In genomic region chr15:75902129-75902557, GRCh38 we compare ENCODE assay signal across 11 cellular contexts. TPM values are rescaled to one million over a fixed set of nuclear protein-coding genes. Genes with fewer than 3 reads are reported as not detected.
DNase-seq lines count a peak whose midpoint lies in the region; ATAC-seq and TF ChIP-seq lines count a peak whose summit lies in the region.
"Had no signal": no experiment of that assay in that cellular context is flagged by ENCODE, and none has a peak within 500 bp of the region (broad histone marks: within the 10 kb centered on the region; RNA-seq: fewer than 3 reads in every experiment).

No MANE protein-coding gene starts in this region.

- no peak for TF ChIP-seq POLR2A in HCT116 (IDR thresholded peaks at IDR 0.05; ENCODE audit: borderline replicate concordance, extremely low read depth, insufficient read depth, insufficient read length)

- no peak for TF ChIP-seq CTCF in HCT116 (IDR thresholded peaks at IDR 0.05 in 2 of 3, conservative IDR thresholded peaks at IDR 0.05 in 1 of 3; ENCODE audit: borderline replicate concordance in 1 of 3, insufficient read depth in 1 of 3, low read depth in 2 of 3, low read length in 2 of 3)

- peak overlapping the region; percentile 42 to 83 (median 70) for H3K27ac Mint-ChIP-seq in CD4-positive, alpha-beta memory T cell
- peak overlapping the region; percentile 78 for H3K27ac Mint-ChIP-seq in activated T-helper 1 cell treated with anti-CD3 and anti-CD28 coated beads, Interleukin-12 subunit alpha, Interleukin-12 subunit beta, Interleukin-2, Interleukin-4 antibody, amounts not matched to agents 30 ng/mL and 10 ng/mL and 1 ng/mL, durations not matched to agents 14 hours and 24 hours and 36 hours

- no peak overlapping the region for H2AFZ ChIP-seq in HCT116 (ENCODE audit: low read depth, low read length, poor library complexity, severe bottlenecking)

- no peak overlapping the region for H3K4me3 ChIP-seq in CD4-positive, alpha-beta memory T cell (ENCODE audit: low read length in 2 of 2)
- H3K4me3 ChIP-seq in HCT116 (replicated peaks in 1 of 2; ENCODE audit: low read depth in 1 of 2, low read length in 2 of 2): no peak overlapping the region

- ATAC-seq in HCT116 (no peak), HG03442 (IDR thresholded peaks at IDR 0.05; ENCODE audit: unreplicated experiment) (no peak), GM18502 (IDR thresholded peaks at IDR 0.05; ENCODE audit: poor library complexity, unreplicated experiment) (no peak)

- H3K4me2 ChIP-seq in HCT116 (ENCODE audit: low read length): peak overlapping the region; percentile 78; the same call in 1 of the 2 replicates

- H3K9me3 ChIP-seq in CD4-positive, alpha-beta memory T cell (ENCODE audit: control insufficient read depth in 1 of 2, low read length in 2 of 2): no peaks in the 10 kb centered on the region
- H3K9me3 ChIP-seq in HCT116 (ENCODE audit: control insufficient read depth in 1 of 2, insufficient read depth in 1 of 2, low read depth in 1 of 2, low read length in 2 of 2): no peaks in the 10 kb centered on the region
- H3K9me3 ChIP-seq: thoracic aorta had no signal

- H3K4me1 ChIP-seq in CD4-positive, alpha-beta memory T cell (ENCODE audit: insufficient read depth, low read length): peaks cover 31% of the 10 kb centered on the region
- H3K4me1 ChIP-seq in HCT116 (ENCODE audit: control insufficient read depth in 1 of 2, insufficient read depth in 2 of 2, low read length in 2 of 2): peaks cover 18 to 24% of the 10 kb centered on the region in 2 experiments

- peak overlapping the region; percentile 50 to 99 (median 58) for H3K4me3 Mint-ChIP-seq in CD4-positive, alpha-beta memory T cell
- H3K4me3 Mint-ChIP-seq in activated T-helper 1 cell treated with anti-CD3 and anti-CD28 coated beads, Interleukin-12 subunit alpha, Interleukin-12 subunit beta, Interleukin-2, Interleukin-4 antibody, amounts not matched to agents 30 ng/mL and 10 ng/mL and 1 ng/mL, durations not matched to agents 14 hours and 24 hours and 36 hours: peak overlapping the region; percentile 78

- H3K27me3 Mint-ChIP-seq in CD4-positive, alpha-beta memory T cell: no peaks in the 10 kb centered on the region
- H3K27me3 Mint-ChIP-seq in activated T-helper 1 cell treated with anti-CD3 and anti-CD28 coated beads, Interleukin-12 subunit alpha, Interleukin-12 subunit beta, Interleukin-2, Interleukin-4 antibody, amounts not matched to agents 30 ng/mL and 10 ng/mL and 1 ng/mL, durations not matched to agents 14 hours and 24 hours and 36 hours (ENCODE audit: insufficient read depth): no peaks in the 10 kb centered on the region

- peaks cover 19 to 55% (median 37%) of the 10 kb centered on the region in 4 donors for H3K4me1 Mint-ChIP-seq in CD4-positive, alpha-beta memory T cell
- H3K4me1 Mint-ChIP-seq in activated T-helper 1 cell treated with anti-CD3 and anti-CD28 coated beads, Interleukin-12 subunit alpha, Interleukin-12 subunit beta, Interleukin-2, Interleukin-4 antibody, amounts not matched to agents 30 ng/mL and 10 ng/mL and 1 ng/mL, durations not matched to agents 14 hours and 24 hours and 36 hours (ENCODE audit: low read depth): peaks cover 35% of the 10 kb centered on the region

- RAD21 ChIA-PET in HCT116 (lab: Charles Lee; ENCODE audit: low non-redundant PET in 1 of 2, low total read pairs in 2 of 2, uncharacterized antibody in 2 of 2, unreplicated experiment in 2 of 2): no interaction called here

- CTCF ChIA-PET in CD4-positive, alpha-beta memory T cell (lab: Charles Lee; ENCODE audit: partially characterized antibody): no interaction called here
- CTCF ChIA-PET in HCT116 (lab: Charles Lee): interaction anchor here (0.7 kb wide), 1 partner anchor 27 kb away, joined by 5 read pairs; no protein-coding TSS in a partner anchor

- no peak overlapping the region for H3K27ac ChIP-seq in CD4-positive, alpha-beta memory T cell (ENCODE audit: low read depth, low read length)
- H3K27ac ChIP-seq in HCT116 (ENCODE audit: low read depth, low read length): no peak overlapping the region

- no peaks in the 10 kb centered on the region for H3K27me3 ChIP-seq in CD4-positive, alpha-beta memory T cell (ENCODE audit: insufficient read depth, low read length)
- no peaks in the 10 kb centered on the region for H3K27me3 ChIP-seq in HCT116 (ENCODE audit: insufficient read depth, low read length)

- H3K9me2 ChIP-seq in HCT116 (ENCODE audit: insufficient read depth): no peaks in the 10 kb centered on the region

- peaks cover 32% of the 10 kb centered on the region for H3K79me2 ChIP-seq in HCT116 (ENCODE audit: insufficient read depth, low read length)

- intact Hi-C loops in CD4-positive, alpha-beta memory T cell (cut with micrococcal nuclease): loop anchor here (10.0 kb wide), 2 partner anchors 167 to 877 kb away; partner anchors contain the start of gene PPCDC
- intact Hi-C loops in HCT116 (cut with micrococcal nuclease): no loop called here
- intact Hi-C loops in activated T-helper 1 cell treated with anti-CD3 and anti-CD28 coated beads, Interleukin-12 subunit alpha, Interleukin-12 subunit beta, Interleukin-2, Interleukin-4 antibody, amounts not matched to agents 30 ng/mL and 10 ng/mL and 1 ng/mL, durations not matched to agents 14 hours and 24 hours and 36 hours (cut with micrococcal nuclease): loop anchor here (5.0 to 10.0 kb wide), 2 partner anchors 167 to 450 kb away; partner anchors contain the start of gene SIN3A

- no TSS peak for BruUV-seq in HCT116 (replicated peaks; lab: Mats Ljungman, UMichigan)

- peaks cover 0 to 3% (median 0%) of the 10 kb centered on the region in 8 donors for H3K9me3 Mint-ChIP-seq in CD4-positive, alpha-beta memory T cell
- no peaks in the 10 kb centered on the region for H3K9me3 Mint-ChIP-seq in activated T-helper 1 cell treated with anti-CD3 and anti-CD28 coated beads, Interleukin-12 subunit alpha, Interleukin-12 subunit beta, Interleukin-2, Interleukin-4 antibody, amounts not matched to agents 30 ng/mL and 10 ng/mL and 1 ng/mL, durations not matched to agents 14 hours and 24 hours and 36 hours

- POLR2A ChIA-PET in CD4-positive, alpha-beta memory T cell (lab: Charles Lee; ENCODE audit: partially characterized antibody): interaction anchor here (1.1 to 3.3 kb wide), 2 partner anchors 60 to 452 kb away, joined by 3 to 30 read pairs; partner anchors contain the start of gene UBE2Q2
- POLR2A ChIA-PET in HCT116 (lab: Charles Lee): no interaction called here

- TF ChIP-seq RAD21 in HCT116 (IDR thresholded peaks at IDR 0.05; ENCODE audit: low read depth): no peak

- DNase-seq in CD4-positive, alpha-beta memory T cell: no peak
- DNase-seq in HCT116 (ENCODE audit: low read depth, low spot score) (no peak), left kidney (ENCODE audit: low read depth, low spot score) (peak; percentile 51), nucleus accumbens (lab: John Stamatoyannopoulos, UW) (no peak), NCI-H1092 (lab: John Stamatoyannopoulos, UW) (no peak)
- DNase-seq in activated T-helper 1 cell treated with anti-CD3 and anti-CD28 coated beads, Interleukin-12 subunit alpha, Interleukin-12 subunit beta, Interleukin-2, Interleukin-4 antibody, amounts not matched to agents 30 ng/mL and 10 ng/mL and 1 ng/mL, durations not matched to agents 14 hours and 24 hours and 36 hours (ENCODE audit: low spot score): no peak
- DNase-seq: cerebellar nuclear complex, NCI-H446 had no signal

- H3K9ac ChIP-seq in HCT116 (ENCODE audit: low read length): no peak overlapping the region

- H4K20me1 ChIP-seq in HCT116 (ENCODE audit: insufficient read depth): peaks cover 5% of the 10 kb centered on the region; the same call in 1 of the 2 replicates

- H3K36me3 ChIP-seq in CD4-positive, alpha-beta memory T cell (ENCODE audit: insufficient read depth, low read length): no peaks in the 10 kb centered on the region
- H3K36me3 ChIP-seq in HCT116 (ENCODE audit: control insufficient read depth in 1 of 2, insufficient read depth in 2 of 2, low read length in 2 of 2): peaks cover 7 to 15% of the 10 kb centered on the region in 2 experiments; a peak in 3 of 4 replicates
- H3K36me3 ChIP-seq: thoracic aorta had no signal

- H3K36me3 Mint-ChIP-seq in CD4-positive, alpha-beta memory T cell: peaks cover 3 to 34% of the 10 kb centered on the region in 2 donors
- H3K36me3 Mint-ChIP-seq in activated T-helper 1 cell treated with anti-CD3 and anti-CD28 coated beads, Interleukin-12 subunit alpha, Interleukin-12 subunit beta, Interleukin-2, Interleukin-4 antibody, amounts not matched to agents 30 ng/mL and 10 ng/mL and 1 ng/mL, durations not matched to agents 14 hours and 24 hours and 36 hours (ENCODE audit: low read depth): peaks cover 27% of the 10 kb centered on the region

TF ChIP-seq in HCT116, 20 proteins besides CTCF, POLR2A, EP300 and RAD21 (continues in another document):
- no peak for TF ChIP-seq ZBTB33 (IDR thresholded peaks at IDR 0.05; ENCODE audit: extremely low read depth, insufficient replicate concordance, low read length)

RNA-seq across cellular contexts. Expression of gene FBXO22, which starts 1.5 kb away (rescaled TPM):
- 10 to 100 TPM; 29.7 to 30.1 TPM for total RNA-seq in CD4-positive, alpha-beta memory T cell
- 10 to 100 TPM; 13.8 to 18.4 TPM for polyA plus RNA-seq in CD4-positive, alpha-beta memory T cell
- 60.3 TPM for total RNA-seq in HCT116 (2021; ENCODE audit: unreplicated experiment)
- polyA plus RNA-seq in HCT116 (2012): 48.9 and 54.4 TPM in 2 replicates
- total RNA-seq in activated T-helper 1 cell treated with anti-CD3 and anti-CD28 coated beads, Interleukin-12 subunit alpha, Interleukin-12 subunit beta, Interleukin-2, Interleukin-4 antibody, amounts not matched to agents 30 ng/mL and 10 ng/mL and 1 ng/mL, durations not matched to agents 14 hours and 24 hours and 36 hours: 49.4 and 50.0 TPM in 2 replicates

RNA-seq across cellular contexts. Expression of gene UBE2Q2, which starts 58.9 kb away (rescaled TPM):
- total RNA-seq in CD4-positive, alpha-beta memory T cell: 10 to 100 TPM; 38.0 to 42.9 TPM
- 10 to 100 TPM; 58.9 to 67.1 TPM for polyA plus RNA-seq in CD4-positive, alpha-beta memory T cell
- 12.3 TPM for total RNA-seq in HCT116 (2021; ENCODE audit: unreplicated experiment)
- polyA plus RNA-seq in HCT116 (2012): 7.0 and 9.0 TPM in 2 replicates
- 20.5 and 20.9 TPM in 2 replicates for total RNA-seq in activated T-helper 1 cell treated with anti-CD3 and anti-CD28 coated beads, Interleukin-12 subunit alpha, Interleukin-12 subunit beta, Interleukin-2, Interleukin-4 antibody, amounts not matched to agents 30 ng/mL and 10 ng/mL and 1 ng/mL, durations not matched to agents 14 hours and 24 hours and 36 hours
